In genomic region chr3:142857056-142857455, GRCh38 we compare ENCODE assay signal across 8 cellular contexts. TPM values are rescaled to one million over a fixed set of nuclear protein-coding genes. Genes with fewer than 3 reads are reported as not detected.
DNase-seq lines count a peak whose midpoint lies in the region; ATAC-seq and TF ChIP-seq lines count a peak whose summit lies in the region.

No MANE protein-coding gene starts in this region.

- no peak for TF ChIP-seq POLR2A in tibial nerve (IDR thresholded peaks at IDR 0.05)

- peak; percentile 95 for ATAC-seq in mucosa of descending colon

- H3K36me3 Mint-ChIP-seq in CD14-positive monocyte: no peaks in the 10 kb centered on the region

- no peak overlapping the region for H3K27ac ChIP-seq in tibial nerve

- peak; percentile 52 for DNase-seq in DMS53 treated with DMSO at 0.1 percent for 48 hours (lab: John Stamatoyannopoulos, UW; ENCODE audit: unreplicated experiment)
- peak; percentile 71 for DNase-seq in NCI-H146 treated with DMSO at 0.1 percent for 48 hours (lab: John Stamatoyannopoulos, UW; ENCODE audit: unreplicated experiment)
- DNase-seq in cerebellar cortex (ENCODE audit: low spot score): peak; percentile 88
- peak; percentile 37 to 48 (median 41) for DNase-seq in mucosa of descending colon
- DNase-seq in stimulated activated CD4-positive, alpha-beta T cell treated with anti-CD3 and anti-CD28 coated beads, Interleukin-4, amount 100 ng/mL, for 4 hours: no peak
- no peak for DNase-seq in tibial nerve (ENCODE audit: low spot score in 2 of 2)
- DNase-seq in CD14-positive monocyte (ENCODE audit: low spot score): no peak
- DNase-seq in NOMO-1 treated with dmso at 0.1 percent for 144 hours (lab: John Stamatoyannopoulos, UW; ENCODE audit: unreplicated experiment): no peak

- no peak overlapping the region for H3K4me3 Mint-ChIP-seq in CD14-positive monocyte

- intact Hi-C loops in mucosa of descending colon (cut with DNase I, micrococcal nuclease) (no loop called here), CD14-positive monocyte (cut with micrococcal nuclease) (no loop called here)

- H3K27me3 ChIP-seq in tibial nerve: no peaks in the 10 kb centered on the region

- H3K4me1 Mint-ChIP-seq in CD14-positive monocyte: peaks cover 10% of the 10 kb centered on the region

- no peak for TF ChIP-seq EP300 in tibial nerve (IDR thresholded peaks at IDR 0.05)

- H3K27ac Mint-ChIP-seq in CD14-positive monocyte: no peak overlapping the region

- H3K27me3 Mint-ChIP-seq in CD14-positive monocyte (ENCODE audit: low read depth in 3 of 3): peaks cover 0 to 3% (median 2%) of the 10 kb centered on the region in 3 donors

- H3K4me3 ChIP-seq in mucosa of descending colon: no peak overlapping the region
- H3K4me3 ChIP-seq in tibial nerve: no peak overlapping the region

- H3K4me1 ChIP-seq in mucosa of descending colon (ENCODE audit: low read depth) (no peaks in the 10 kb centered on the region), tibial nerve (peaks cover 0 to 7% (median 0%) of the 10 kb centered on the region in 4 donors)

- 68 to 76% methylated on average over 6 of the region's 6 CpGs for WGBS in tibial nerve, 2 donors

- H3K36me3 ChIP-seq in mucosa of descending colon (ENCODE audit: low read depth) (no peaks in the 10 kb centered on the region), tibial nerve (no peaks in the 10 kb centered on the region)

- H3K9me3 ChIP-seq in mucosa of descending colon: no peaks in the 10 kb centered on the region
- H3K9me3 ChIP-seq in tibial nerve: no peaks in the 10 kb centered on the region

- no peaks in the 10 kb centered on the region for H3K9me3 Mint-ChIP-seq in CD14-positive monocyte

- TF ChIP-seq CTCF in mucosa of descending colon (IDR thresholded peaks at IDR 0.05) (no peak), tibial nerve (IDR thresholded peaks at IDR 0.05) (no peak), CD14-positive monocyte (IDR thresholded peaks at IDR 0.05) (no peak)

RNA-seq across cellular contexts. Expression of gene PCOLCE2, which starts 31.8 kb away (rescaled TPM):
- total RNA-seq in mucosa of descending colon (1 to 10 TPM; 1.5 to 8.4 (median 2.3) TPM), tibial nerve (100 to 1,000 TPM in 1 of 4 donors, 10 to 100 TPM in 3; 38.5 to 105 (median 59.1) TPM)
- not detected for polyA plus RNA-seq in CD14-positive monocyte

Comparison
In these comparisons a context has a peak if more than half of its experiments do, and no peak if none do; other contexts are left out.
1. DNase-seq: peak in DMS53 treated with DMSO at 0.1 percent for 48 hours (single experiment), NCI-H146 treated with DMSO at 0.1 percent for 48 hours (single experiment), cerebellar cortex (single experiment) and mucosa of descending colon (3 of 3); none in stimulated activated CD4-positive, alpha-beta T cell treated with anti-CD3 and anti-CD28 coated beads, Interleukin-4, amount 100 ng/mL, for 4 hours (0 of 2), tibial nerve (0 of 2), CD14-positive monocyte (single experiment) and NOMO-1 treated with dmso at 0.1 percent for 144 hours (single experiment).
2. RNA of gene PCOLCE2, which starts 31.8 kb away (total RNA-seq): 38.5 to 105 TPM in tibial nerve; 1.5 to 8.4 TPM in mucosa of descending colon; every median in the first group is over 4 times any median in the second.